ENCODE assay signal across 8 cellular contexts in the genomic region with DNA sequence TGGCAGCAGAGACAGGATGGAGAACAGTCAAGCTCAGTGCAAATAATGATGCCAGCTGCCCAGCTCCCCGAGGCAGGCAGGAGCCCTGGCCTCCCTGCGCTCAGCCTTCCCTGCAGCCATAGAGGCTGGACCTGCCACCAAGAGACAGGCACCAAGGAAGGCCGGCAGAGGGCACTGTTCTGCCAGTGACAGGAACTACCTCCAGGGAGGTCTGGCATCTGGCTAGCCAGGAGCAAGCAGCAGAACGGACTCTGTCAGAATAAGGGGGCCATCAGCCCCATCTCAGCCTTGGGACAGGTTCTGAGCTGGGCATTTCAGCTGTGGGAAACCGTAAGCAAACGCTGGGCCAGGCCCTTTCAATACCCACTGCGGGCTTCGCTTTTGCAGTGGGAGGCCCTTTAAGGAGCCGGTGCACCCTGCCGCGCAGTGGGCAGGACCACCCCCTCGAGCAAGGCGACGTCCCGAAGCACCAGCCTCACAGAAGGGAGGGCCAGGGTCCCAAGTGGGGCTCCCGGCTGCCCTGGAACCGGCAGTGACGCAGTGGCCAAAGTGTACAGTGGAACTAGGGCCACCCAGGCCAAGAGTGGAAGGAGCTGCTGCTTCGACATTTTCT. TPM values are rescaled to one million over a fixed set of nuclear protein-coding genes. Genes with fewer than 3 reads are reported as not detected.
A peak's percentile ranks its signal among the peaks of the same experiment; 100 is the strongest.
DNase-seq lines count a peak whose midpoint lies in the region; ATAC-seq and TF ChIP-seq lines count a peak whose summit lies in the region.

No MANE protein-coding gene starts in this region.

- no peak overlapping the region for H3K27ac ChIP-seq in Karpas-422 (ENCODE audit: low read length)
- no peak overlapping the region for H3K27ac ChIP-seq in left ventricle myocardium inferior (replicated peaks)

- no peaks in the 10 kb centered on the region for H3K36me3 ChIP-seq in Karpas-422 (ENCODE audit: insufficient read depth, low read length)
- H3K36me3 ChIP-seq in left ventricle myocardium inferior = peaks cover 6% of the 10 kb centered on the region

- H3K9me3 ChIP-seq in Karpas-422 (ENCODE audit: low read length) (no peaks in the 10 kb centered on the region), left ventricle myocardium inferior (replicated peaks) (no peaks in the 10 kb centered on the region)

- H3K4me2 ChIP-seq in Karpas-422 (ENCODE audit: low read depth, low read length, poor library complexity, severe bottlenecking) = no peak overlapping the region

- no peak overlapping the region for H3K9ac ChIP-seq in Karpas-422 (ENCODE audit: low read length)

- H3K4me1 ChIP-seq in Karpas-422 (ENCODE audit: low read length) = no peaks in the 10 kb centered on the region
- H3K4me1 ChIP-seq in left ventricle myocardium inferior = peaks cover 7% of the 10 kb centered on the region

- intact Hi-C loops in left ventricle myocardium inferior (cut with micrococcal nuclease) (no loop called here), sciatic nerve (cut with DNase I) (no loop called here)

- no peaks in the 10 kb centered on the region for H3K79me2 ChIP-seq in Karpas-422 (ENCODE audit: low read length)

- H3K9me2 ChIP-seq in Karpas-422 (replicated peaks; ENCODE audit: insufficient read depth, low read length) = no peaks in the 10 kb centered on the region

- no peaks in the 10 kb centered on the region for H3K27me3 ChIP-seq in Karpas-422 (ENCODE audit: low read length)
- H3K27me3 ChIP-seq in left ventricle myocardium inferior (ENCODE audit: low read depth) = peaks cover 36% of the 10 kb centered on the region

- peak; percentile 85 for TF ChIP-seq CTCF in left ventricle myocardium inferior (IDR thresholded peaks at IDR 0.05; ENCODE audit: borderline replicate concordance)

- DNase-seq in DMS153 (lab: John Stamatoyannopoulos, UW) (peak; percentile 49), Karpas-422 (peak; percentile 88), SW480 (ENCODE audit: low spot score) (peak; percentile 62), left ventricle myocardium inferior (peak; percentile 73), sciatic nerve (ENCODE audit: low spot score) (peak; percentile 86), NCI-H446 treated with DMSO at 0.1 percent for 48 hours (lab: John Stamatoyannopoulos, UW) (no peak)
- peak; percentile 39 for DNase-seq in activated naive CD8-positive, alpha-beta T cell treated with anti-CD3 and anti-CD28 coated beads, Interleukin-2, amount 50 U/mL, for 16 hours (ENCODE audit: low read depth, low spot score)

- peak; percentile 88 for ATAC-seq in sciatic nerve
- no peak for ATAC-seq in GM18907 (IDR thresholded peaks at IDR 0.05; ENCODE audit: unreplicated experiment)

- H3K4me3 ChIP-seq in Karpas-422 (ENCODE audit: low read length) = no peak overlapping the region
- H3K4me3 ChIP-seq in left ventricle myocardium inferior = no peak overlapping the region

- H4K20me1 ChIP-seq in Karpas-422 (ENCODE audit: insufficient read depth, low read depth, low read length) = no peaks in the 10 kb centered on the region

- H2AFZ ChIP-seq in Karpas-422 (ENCODE audit: low read length) = no peak overlapping the region

RNA-seq across cellular contexts. Expression of gene IFT27, which starts 18.2 kb away (rescaled TPM):
- total RNA-seq in Karpas-422 (2014; rRNA removed; shearing (Covaris generic); ENCODE audit: low replicate concordance) = 10.9 and 21.2 TPM in 2 replicates
- total RNA-seq in left ventricle myocardium inferior (31.2 TPM), sciatic nerve (23.9 TPM)

RNA-seq across cellular contexts. Expression of gene CACNG2, which starts 54.2 kb away (rescaled TPM):
- total RNA-seq in Karpas-422 (2014; rRNA removed; shearing (Covaris generic); ENCODE audit: low replicate concordance) = not detected in 2 replicates
- total RNA-seq in left ventricle myocardium inferior (not detected), sciatic nerve (not detected)

RNA-seq across cellular contexts. Expression of gene PVALB, which starts 59.1 kb away (rescaled TPM):
- total RNA-seq in Karpas-422 (2014; rRNA removed; shearing (Covaris generic); ENCODE audit: low replicate concordance) = not detected in 2 replicates
- total RNA-seq in left ventricle myocardium inferior (not detected), sciatic nerve (not detected)
